Comparison of ENCODE assay signal across 1 cellular context in genomic region chr9:136654820-136655219, GRCh38.
TF ChIP-seq lines count a peak whose summit lies in the region.

No MANE protein-coding gene starts in this region.

TF ChIP-seq in SK-N-SH, 30 proteins besides CTCF, POLR2A, EP300 and RAD21:
- no peak for TF ChIP-seq TCF12 (IDR thresholded peaks at IDR 0.05)
- TF ChIP-seq GATA2 (CRISPR knock-in tag; IDR thresholded peaks at IDR 0.05), result no peak
- no peak for TF ChIP-seq MXI1 (IDR thresholded peaks at IDR 0.05; ENCODE audit: low read depth, low read length)
- TF ChIP-seq SIN3A (IDR thresholded peaks at IDR 0.05; ENCODE audit: borderline replicate concordance, low read depth, low read length), result no peak
- no peak for TF ChIP-seq RXRA (IDR thresholded peaks at IDR 0.05; ENCODE audit: borderline replicate concordance, low read depth)
